Comparison of ENCODE assay signal across 9 cellular contexts in genomic region chr6:28474441-28475219, GRCh38. TPM values are rescaled to one million over a fixed set of nuclear protein-coding genes. Genes with fewer than 3 reads are reported as not detected.
DNase-seq lines count a peak whose midpoint lies in the region; ATAC-seq and TF ChIP-seq lines count a peak whose summit lies in the region.
"Had no signal": no experiment of that assay in that cellular context is flagged by ENCODE, and none has a peak within 500 bp of the region (broad histone marks: within the 10 kb centered on the region; RNA-seq: fewer than 3 reads in every experiment).

No MANE protein-coding gene starts in this region.

- peaks cover 2% of the 10 kb centered on the region for H3K9me3 Mint-ChIP-seq in activated CD8-positive, alpha-beta T cell treated with anti-CD3 and anti-CD28 coated beads for 36 hours

- H3K9ac ChIP-seq in iPS-15b (ENCODE audit: low read depth, low read length), result no peak overlapping the region

- H3K27me3 Mint-ChIP-seq in activated CD8-positive, alpha-beta T cell treated with anti-CD3 and anti-CD28 coated beads for 36 hours, result peaks cover 49% of the 10 kb centered on the region

- no peak overlapping the region for H3K27ac Mint-ChIP-seq in activated CD8-positive, alpha-beta T cell treated with anti-CD3 and anti-CD28 coated beads for 36 hours
- H3K27ac Mint-ChIP-seq: naive B cell had no signal

- CTCF ChIA-PET in activated CD8-positive, alpha-beta T cell treated with anti-CD3 and anti-CD28 coated beads for 36 hours (lab: Charles Lee), result interaction anchor here (0.7 kb wide), 1 partner anchor 21 kb away, joined by 3 read pairs; no protein-coding TSS in a partner anchor

- intact Hi-C loops in activated CD8-positive, alpha-beta T cell treated with anti-CD3 and anti-CD28 coated beads for 36 hours (cut with micrococcal nuclease), result no loop called here

- ATAC-seq in activated CD8-positive, alpha-beta T cell treated with anti-CD3 and anti-CD28 coated beads for 36 hours, result peak; percentile 94
- ATAC-seq in GM21360 (IDR thresholded peaks at IDR 0.05; ENCODE audit: unreplicated experiment), result no peak
- no peak for ATAC-seq in HG03469 (IDR thresholded peaks at IDR 0.05; ENCODE audit: unreplicated experiment)
- no peak for ATAC-seq in GM18873 (IDR thresholded peaks at IDR 0.05; ENCODE audit: low FRiP score, unreplicated experiment)

- POLR2A ChIA-PET in activated CD8-positive, alpha-beta T cell treated with anti-CD3 and anti-CD28 coated beads for 36 hours (lab: Charles Lee), result interaction anchor here (0.6 to 1.2 kb wide), 4 partner anchors 27 to 1852 kb away, joined by 3 read pairs; partner anchors contain the start of gene TRIM39

- DNase-seq in AG20443 (ENCODE audit: low spot score), result peak; percentile 47
- peak; percentile 65 for DNase-seq in GM13976 (ENCODE audit: low spot score)
- DNase-seq in NCI-H146 treated with DMSO at 0.1 percent for 48 hours (lab: John Stamatoyannopoulos, UW; ENCODE audit: unreplicated experiment), result peak; percentile 51
- peak; percentile 35 for DNase-seq in activated CD8-positive, alpha-beta T cell treated with anti-CD3 and anti-CD28 coated beads for 36 hours
- DNase-seq: naive B cell had no signal

- no peaks in the 10 kb centered on the region for H3K9me3 ChIP-seq in iPS-15b (ENCODE audit: control insufficient read depth, insufficient read depth, low read length)

- peak overlapping the region; percentile 72 for H3K4me3 ChIP-seq in iPS-15b (ENCODE audit: low read depth, low read length)

- no peaks in the 10 kb centered on the region for H3K36me3 ChIP-seq in iPS-15b (ENCODE audit: control insufficient read depth, insufficient read depth, low read length)

- H3K4me1 ChIP-seq in iPS-15b (ENCODE audit: control insufficient read depth, insufficient read depth, low read length), result no peaks in the 10 kb centered on the region

- in situ Hi-C loops in GM13976 (cut with MboI; ENCODE audit: low sequenced_read_pairs, unreplicated experiment), result no loop called here

- TF ChIP-seq CTCF in GM13976 (IDR thresholded peaks at IDR 0.05; ENCODE audit: borderline replicate concordance, control extremely low read depth, extremely low read depth, insufficient read depth, missing control alignments), result no peak
- TF ChIP-seq CTCF in activated CD8-positive, alpha-beta T cell treated with anti-CD3 and anti-CD28 coated beads for 36 hours (IDR thresholded peaks at IDR 0.05), result no peak

- H3K27me3 ChIP-seq in iPS-15b (ENCODE audit: control insufficient read depth, insufficient read depth, low read length), result peaks cover 2% of the 10 kb centered on the region

- no peaks in the 10 kb centered on the region for H3K4me1 Mint-ChIP-seq in activated CD8-positive, alpha-beta T cell treated with anti-CD3 and anti-CD28 coated beads for 36 hours (ENCODE audit: low read depth)

- H3K4me3 Mint-ChIP-seq in activated CD8-positive, alpha-beta T cell treated with anti-CD3 and anti-CD28 coated beads for 36 hours, result peak overlapping the region; percentile 63
- H3K4me3 Mint-ChIP-seq: naive B cell had no signal

- no peaks in the 10 kb centered on the region for H3K36me3 Mint-ChIP-seq in activated CD8-positive, alpha-beta T cell treated with anti-CD3 and anti-CD28 coated beads for 36 hours (ENCODE audit: low read depth)

RNA-seq across cellular contexts. Expression of gene ZSCAN23, which starts 31.3 kb away (rescaled TPM):
- 1 to 10 TPM; 1.1 to 1.6 TPM for total RNA-seq in activated CD8-positive, alpha-beta T cell treated with anti-CD3 and anti-CD28 coated beads for 36 hours

RNA-seq across cellular contexts. Expression of gene GPX6, which starts 41.0 kb away (rescaled TPM):
- total RNA-seq in activated CD8-positive, alpha-beta T cell treated with anti-CD3 and anti-CD28 coated beads for 36 hours, result not detected

RNA-seq across cellular contexts. Expression of gene GPX5, which starts 51.1 kb away (rescaled TPM):
- total RNA-seq in activated CD8-positive, alpha-beta T cell treated with anti-CD3 and anti-CD28 coated beads for 36 hours, result not detected
